In genomic region chr20:2208897-2209296, GRCh38 we compare ENCODE assay signal across 19 cellular contexts.
DNase-seq lines count a peak whose midpoint lies in the region; ATAC-seq, FAIRE-seq and TF ChIP-seq lines count a peak whose summit lies in the region.
"Had no signal": no experiment of that assay in that cellular context is flagged by ENCODE, and none has a peak within 500 bp of the region (broad histone marks: within the 10 kb centered on the region; RNA-seq: fewer than 3 reads in every experiment).

No MANE protein-coding gene starts in this region.

- TF ChIP-seq CTCF in A549 (IDR thresholded peaks at IDR 0.05) (no peak), OCI-LY3 (IDR thresholded peaks at IDR 0.05; ENCODE audit: low read depth, low read length) (no peak)

- DNase-seq in A549 (ENCODE audit: low read depth in 1 of 2, low spot score in 1 of 2) = no peak
- DNase-seq in NOMO-1 treated with DMSO at 0.1 percent for 48 hours (lab: John Stamatoyannopoulos, UW; ENCODE audit: unreplicated experiment) = no peak
- no peak for DNase-seq in occipital lobe (lab: John Stamatoyannopoulos, UW)
- no peak for DNase-seq in Karpas-422
- DNase-seq: AML-193; CD8-positive, alpha-beta memory T cell; COR-L47; DMS 273 treated with DMSO at 0.1 percent for 48 hours; DMS53; DND-41; EL; H9 had no signal

- no peak for TF ChIP-seq RAD21 in A549 (conservative IDR thresholded peaks at IDR 0.05 in 1 of 2, IDR thresholded peaks at IDR 0.05 in 1 of 2)

- H3K9me3 ChIP-seq in A549 (no peaks in the 10 kb centered on the region), OCI-LY3 (ENCODE audit: insufficient read depth, low read length) (no peaks in the 10 kb centered on the region), Karpas-422 (ENCODE audit: low read length) (no peaks in the 10 kb centered on the region)
- H3K9me3 ChIP-seq in BLaER1 treated with 17β-estradiol and CSF1 and Interleukin-3, amounts not matched to agents 10 nM and 100 nM (replicated peaks in 1 of 11) = no peaks in the 10 kb centered on the region

- H3K4me2 ChIP-seq in A549 (no peak overlapping the region), OCI-LY3 (ENCODE audit: low read length) (peak overlapping the region; percentile 90), Karpas-422 (ENCODE audit: low read depth, low read length, poor library complexity, severe bottlenecking) (no peak overlapping the region)
- H3K4me2 ChIP-seq in BLaER1 treated with 17β-estradiol and CSF1 and Interleukin-3, amounts not matched to agents 10 nM and 100 nM = peak overlapping the region in 6 of 11 experiments; percentile 1 to 95 (median 91); a peak in 10 of 22 replicates

- 65% methylated on average over 3 of the region's 3 CpGs for WGBS in A549 (ENCODE audit: missing lambda C conversion rate)

- H3K4me3 ChIP-seq in A549 (no peak overlapping the region), OCI-LY3 (ENCODE audit: low read length) (peak overlapping the region; percentile 84), Karpas-422 (ENCODE audit: low read length) (no peak overlapping the region)
- peak overlapping the region in 2 of 10 experiments; percentile 3 to 33; a peak in 3 of 20 replicates for H3K4me3 ChIP-seq in BLaER1 treated with 17β-estradiol and CSF1 and Interleukin-3, amounts not matched to agents 10 nM and 100 nM
- H3K4me3 ChIP-seq: GM12878 had no signal

- no peak for FAIRE-seq in A549 (lab: Jason Lieb, UNC)
- FAIRE-seq: A204.1, GM12878, GM19239, H1 had no signal

- POLR2A ChIA-PET in A549 (lab: Yijun Ruan, JAX) = interaction anchor here (0.7 to 1.7 kb wide), 2 partner anchors 52 to 106 kb away, joined by 5 to 6 read pairs; no protein-coding TSS in a partner anchor

- TF ChIP-seq EP300 in A549 (IDR thresholded peaks at IDR 0.05) = no peak

- no peaks in the 10 kb centered on the region for H3K36me3 ChIP-seq in BLaER1 treated with 17β-estradiol and CSF1 and Interleukin-3, amounts not matched to agents 10 nM and 100 nM
- H3K36me3 ChIP-seq in OCI-LY3 (replicated peaks; ENCODE audit: low read depth, low read length) = no peaks in the 10 kb centered on the region
- H3K36me3 ChIP-seq in Karpas-422 (ENCODE audit: insufficient read depth, low read length) = no peaks in the 10 kb centered on the region

- CTCF ChIA-PET in A549 (lab: Yijun Ruan, JAX) = interaction anchor here (0.7 to 9.6 kb wide), 12 partner anchors 10 to 407 kb away, joined by 3 to 117 read pairs (median 10); no protein-coding TSS in a partner anchor

- H3K4me1 ChIP-seq in A549 = no peaks in the 10 kb centered on the region
- H3K4me1 ChIP-seq in BLaER1 treated with 17β-estradiol and CSF1 and Interleukin-3, amounts not matched to agents 10 nM and 100 nM = peaks cover 38 to 81% (median 61%) of the 10 kb centered on the region in 10 experiments
- H3K4me1 ChIP-seq in OCI-LY3 (ENCODE audit: low read length) = peaks cover 66% of the 10 kb centered on the region
- peaks cover 6% of the 10 kb centered on the region for H3K4me1 ChIP-seq in Karpas-422 (ENCODE audit: low read length)

- H3K27ac ChIP-seq in A549 (no peak overlapping the region), OCI-LY3 (ENCODE audit: low read length) (peak overlapping the region; percentile 60), Karpas-422 (ENCODE audit: low read length) (no peak overlapping the region)
- peak overlapping the region in 2 of 11 experiments; percentile 74 to 92; a peak in 3 of 22 replicates for H3K27ac ChIP-seq in BLaER1 treated with 17β-estradiol and CSF1 and Interleukin-3, amounts not matched to agents 10 nM and 100 nM

- H2AFZ ChIP-seq in OCI-LY3 (ENCODE audit: low read depth, low read length) (peak overlapping the region; percentile 3; the same call in 1 of the 2 replicates), Karpas-422 (ENCODE audit: low read length) (no peak overlapping the region)

- H4K20me1 ChIP-seq in BLaER1 treated with 17β-estradiol and CSF1 and Interleukin-3, amounts not matched to agents 10 nM and 100 nM = no peaks in the 10 kb centered on the region; a peak in 1 of 22 replicates
- H4K20me1 ChIP-seq in OCI-LY3 (ENCODE audit: insufficient read depth, low read length) (no peaks in the 10 kb centered on the region), Karpas-422 (ENCODE audit: insufficient read depth, low read depth, low read length) (no peaks in the 10 kb centered on the region)

- no peak for ATAC-seq in A549
- ATAC-seq in esophagus mucosa = peak; percentile 4
- ATAC-seq: GM12878 had no signal

- TF ChIP-seq POLR2A in A549 (IDR thresholded peaks at IDR 0.05; ENCODE audit: low read length) = no peak

- no peaks in the 10 kb centered on the region for H3K79me2 ChIP-seq in OCI-LY3 (ENCODE audit: low read length)
- H3K79me2 ChIP-seq in Karpas-422 (ENCODE audit: low read length) = no peaks in the 10 kb centered on the region

- peak overlapping the region in 3 of 11 experiments; percentile 77 to 82 (median 78); a peak in 3 of 22 replicates for H3K9ac ChIP-seq in BLaER1 treated with 17β-estradiol and CSF1 and Interleukin-3, amounts not matched to agents 10 nM and 100 nM
- H3K9ac ChIP-seq in OCI-LY3 (ENCODE audit: low read length) = peak overlapping the region; percentile 83
- H3K9ac ChIP-seq in Karpas-422 (ENCODE audit: low read length) = no peak overlapping the region

- peaks cover 0 to 6% (median 0%) of the 10 kb centered on the region in 11 experiments; a peak in 2 of 22 replicates for H3K27me3 ChIP-seq in BLaER1 treated with 17β-estradiol and CSF1 and Interleukin-3, amounts not matched to agents 10 nM and 100 nM
- no peaks in the 10 kb centered on the region; the same call in 1 of the 2 replicates for H3K27me3 ChIP-seq in OCI-LY3 (ENCODE audit: low read depth, low read length)
- no peaks in the 10 kb centered on the region for H3K27me3 ChIP-seq in Karpas-422 (ENCODE audit: low read length)

- no peaks in the 10 kb centered on the region for H3K9me2 ChIP-seq in Karpas-422 (replicated peaks; ENCODE audit: insufficient read depth, low read length)

TF ChIP-seq in A549, 52 proteins besides CTCF, POLR2A, EP300 and RAD21:
- TF ChIP-seq HOXB13 (CRISPR knock-in tag; IDR thresholded peaks at IDR 0.05; ENCODE audit: low read depth) (no peak), CBX2 (IDR thresholded peaks at IDR 0.05; ENCODE audit: borderline replicate concordance, low read depth) (no peak), MAFK (IDR thresholded peaks at IDR 0.05; ENCODE audit: partially characterized antibody) (peak; percentile 18)

Comparison
In these comparisons a context has a peak if more than half of its experiments do, and no peak if none do; other contexts are left out.
1. H3K4me2 ChIP-seq: peak in BLaER1 treated with 17β-estradiol and CSF1 and Interleukin-3, amounts not matched to agents 10 nM and 100 nM (6 of 11) and OCI-LY3 (single experiment); none in A549 (single experiment) and Karpas-422 (single experiment).